20 cellular contexts compared by ENCODE assay signal in genomic region chr20:57780398-57780797, GRCh38.
"Had no signal": no experiment of that assay in that cellular context is flagged by ENCODE, and none has a peak within 500 bp of the region (broad histone marks: within the 10 kb centered on the region; RNA-seq: fewer than 3 reads in every experiment).

No MANE protein-coding gene starts in this region.

- H3K9me3 ChIP-seq: lower lobe of right lung, neutrophil, pancreas, right lobe of liver, transverse colon, vagina had no signal

- DNase-seq: dermis blood vessel endothelial cell; effector memory CD4-positive, alpha-beta T cell; hypothalamus; immature natural killer cell; left ventricle myocardium superior; lower lobe of right lung; natural killer cell; pancreas; right lobe of liver; small intestine; stimulated activated CD4-positive, alpha-beta T cell treated with anti-CD3 and anti-CD28 coated beads, Interleukin-15, amount 100 ng/mL, for 24 hours; stimulated activated CD4-positive, alpha-beta T cell treated with anti-CD3 and anti-CD28 coated beads, Interleukin-2, amount 100 ng/mL, for 48 hours; stimulated activated naive B cell treated with anti-CD40 and anti-IgM and Interleukin-4, amounts not matched to agents 10 μg/mL and 1 μg/mL and 100 μg/mL, for 72 hours; transverse colon had no signal

- H3K36me3 ChIP-seq: lower lobe of right lung, neutrophil, pancreas, right lobe of liver, transverse colon, vagina had no signal

- H3K27me3 ChIP-seq: neutrophil, pancreas, right lobe of liver, transverse colon, vagina had no signal

- H3K9me3 Mint-ChIP-seq: immature natural killer cell; natural killer cell; stimulated activated naive CD8-positive, alpha-beta T cell treated with anti-CD3 and anti-CD28 coated beads, Interleukin-15, Interleukin-2, amounts not matched to agents 100 ng/mL and 50 ng/mL, for 24 hours had no signal

- H3K4me1 Mint-ChIP-seq: immature natural killer cell; natural killer cell; stimulated activated naive B cell treated with anti-CD40 and anti-IgM and Interleukin-4, amounts not matched to agents 10 μg/mL and 1 μg/mL and 100 μg/mL, for 72 hours had no signal

- H3K27ac Mint-ChIP-seq: immature natural killer cell; natural killer cell; stimulated activated naive B cell treated with anti-CD40 and anti-IgM and Interleukin-4, amounts not matched to agents 10 μg/mL and 1 μg/mL and 100 μg/mL, for 72 hours; stimulated activated naive CD8-positive, alpha-beta T cell treated with anti-CD3 and anti-CD28 coated beads, Interleukin-15, Interleukin-2, amounts not matched to agents 100 ng/mL and 50 ng/mL, for 24 hours had no signal

- H3K4me3 ChIP-seq: coronary artery, lower lobe of right lung, pancreas, right lobe of liver, transverse colon, vagina had no signal

- H3K4me3 Mint-ChIP-seq: immature natural killer cell; natural killer cell; stimulated activated naive B cell treated with anti-CD40 and anti-IgM and Interleukin-4, amounts not matched to agents 10 μg/mL and 1 μg/mL and 100 μg/mL, for 72 hours; stimulated activated naive CD8-positive, alpha-beta T cell treated with anti-CD3 and anti-CD28 coated beads, Interleukin-15, Interleukin-2, amounts not matched to agents 100 ng/mL and 50 ng/mL, for 24 hours had no signal

- FAIRE-seq: frontal cortex, keratinocyte, pancreas, small intestine had no signal

- H3K36me3 Mint-ChIP-seq: immature natural killer cell; natural killer cell; stimulated activated naive B cell treated with anti-CD40 and anti-IgM and Interleukin-4, amounts not matched to agents 10 μg/mL and 1 μg/mL and 100 μg/mL, for 72 hours had no signal

- ATAC-seq: left ventricle myocardium superior; lower lobe of right lung; natural killer cell; pancreas; right lobe of liver; stimulated activated naive B cell treated with anti-CD40 and anti-IgM and Interleukin-4, amounts not matched to agents 10 μg/mL and 1 μg/mL and 100 μg/mL, for 72 hours had no signal

- H3K27ac ChIP-seq: coronary artery, lower lobe of right lung, neutrophil, right lobe of liver, transverse colon, vagina had no signal

- H3K4me1 ChIP-seq: lower lobe of right lung, pancreas, right lobe of liver, transverse colon, vagina had no signal
